Comparison of ENCODE assay signal across 1 cellular context in the genomic region with DNA sequence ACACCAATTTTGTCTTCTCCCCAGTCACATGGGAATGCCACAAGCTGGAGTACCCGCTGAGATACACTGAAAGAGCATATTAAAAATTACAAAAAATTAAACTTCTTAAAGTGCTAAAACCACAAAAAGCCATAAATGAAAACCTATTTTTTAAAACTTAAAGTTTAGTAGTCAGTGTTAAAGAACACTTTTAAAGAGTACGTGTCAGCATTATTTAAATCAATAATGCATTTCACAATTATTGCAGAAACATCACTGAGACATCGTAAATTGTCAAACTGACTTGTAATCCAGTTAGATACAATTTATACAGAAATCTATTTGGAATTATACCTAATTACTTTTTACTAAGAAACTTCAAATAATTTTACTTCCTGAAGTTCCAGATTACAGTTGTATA.
TF ChIP-seq lines count a peak whose summit lies in the region.

No MANE protein-coding gene starts in this region.

TF ChIP-seq in IMR-90, 13 proteins besides CTCF, POLR2A, EP300 and RAD21:
- TF ChIP-seq MXI1 (IDR thresholded peaks at IDR 0.05; ENCODE audit: borderline replicate concordance, low read depth, low read length) = no peak
- no peak for TF ChIP-seq CHD1 (IDR thresholded peaks at IDR 0.05; ENCODE audit: low read depth, low read length)
- TF ChIP-seq RCOR1 (IDR thresholded peaks at IDR 0.05; ENCODE audit: insufficient replicate concordance, low read length) = no peak
- TF ChIP-seq RFX5 (IDR thresholded peaks at IDR 0.05; ENCODE audit: low read depth, low read length) = no peak
- no peak for TF ChIP-seq ELK1 (IDR thresholded peaks at IDR 0.05; ENCODE audit: borderline replicate concordance, low read depth, low read length)
- peak; percentile 92 for TF ChIP-seq MAFK (IDR thresholded peaks at IDR 0.05; ENCODE audit: low read depth, low read length)
- TF ChIP-seq MAZ (IDR thresholded peaks at IDR 0.05; ENCODE audit: borderline replicate concordance, low read depth, low read length) = no peak
- TF ChIP-seq NFE2L2 (IDR thresholded peaks at IDR 0.05; ENCODE audit: low read depth, low read length) = no peak
- no peak for TF ChIP-seq CEBPB (IDR thresholded peaks at IDR 0.05; ENCODE audit: low read depth, low read length)
